8 cellular contexts compared by ENCODE assay signal in genomic region chr14:56555921-56556570, GRCh38. TPM values are rescaled to one million over a fixed set of nuclear protein-coding genes. Genes with fewer than 3 reads are reported as not detected.
DNase-seq lines count a peak whose midpoint lies in the region; ATAC-seq and TF ChIP-seq lines count a peak whose summit lies in the region.

No MANE protein-coding gene starts in this region.

- H3K36me3 ChIP-seq in SK-N-MC (ENCODE audit: insufficient read depth, low read length) (no peaks in the 10 kb centered on the region), tibial nerve (no peaks in the 10 kb centered on the region)

- WGBS in tibial nerve, 2 donors: 46 to 48% methylated on average over 5 of the region's 5 CpGs

- no peaks in the 10 kb centered on the region for H3K9me3 ChIP-seq in SK-N-MC (ENCODE audit: low read depth, low read length)
- H3K9me3 ChIP-seq in tibial nerve: no peaks in the 10 kb centered on the region

- no peaks in the 10 kb centered on the region for H3K4me1 ChIP-seq in tibial nerve

- TF ChIP-seq CTCF in tibial nerve (IDR thresholded peaks at IDR 0.05): peak in 1 of 5 experiments; percentile 4

- H3K9ac ChIP-seq in SK-N-MC (ENCODE audit: insufficient read length): peak overlapping the region; percentile 55

- peak; percentile 69 for DNase-seq in DMS153 treated with DMSO at 0.1 percent for 48 hours (lab: John Stamatoyannopoulos, UW; ENCODE audit: unreplicated experiment)
- peak; percentile 18 to 44 for DNase-seq in Kasumi-1 (lab: John Stamatoyannopoulos, UW)
- DNase-seq in SK-N-MC (ENCODE audit: low read depth, low spot score): peak; percentile 67
- DNase-seq in iPS-NIHi11 (ENCODE audit: low spot score): peak; percentile 57
- no peak for DNase-seq in tibial nerve (ENCODE audit: low spot score in 2 of 2)
- DNase-seq in stimulated activated CD4-positive, alpha-beta T cell treated with anti-CD3 and anti-CD28 coated beads, Interleukin-12 subunit alpha, Interleukin-12 subunit beta, amount 100 ng/mL, for 4 hours: no peak

- no peak for TF ChIP-seq POLR2A in tibial nerve (IDR thresholded peaks at IDR 0.05)

- TF ChIP-seq EP300 in tibial nerve (IDR thresholded peaks at IDR 0.05): no peak

- peak overlapping the region; percentile 89 for H3K27ac ChIP-seq in SK-N-MC
- no peak overlapping the region for H3K27ac ChIP-seq in tibial nerve

- H3K27me3 ChIP-seq in tibial nerve: no peaks in the 10 kb centered on the region

- H3K4me3 ChIP-seq in SK-N-MC (peak overlapping the region; percentile 51), tibial nerve (no peak overlapping the region)

- ATAC-seq in GM21576 (IDR thresholded peaks at IDR 0.05; ENCODE audit: unreplicated experiment) (no peak), HG03439 (IDR thresholded peaks at IDR 0.05; ENCODE audit: unreplicated experiment) (no peak)

RNA-seq across cellular contexts. Expression of gene TMEM260, which starts 23.6 kb away (rescaled TPM):
- total RNA-seq in tibial nerve: 10 to 100 TPM; 32.1 to 42.1 (median 34.7) TPM

Comparison
In these comparisons a context has a peak if more than half of its experiments do, and no peak if none do; other contexts are left out.
1. DNase-seq: peak in DMS153 treated with DMSO at 0.1 percent for 48 hours (single experiment), Kasumi-1 (2 of 2), SK-N-MC (single experiment) and iPS-NIHi11 (single experiment); none in tibial nerve (0 of 2) and stimulated activated CD4-positive, alpha-beta T cell treated with anti-CD3 and anti-CD28 coated beads, Interleukin-12 subunit alpha, Interleukin-12 subunit beta, amount 100 ng/mL, for 4 hours (single experiment).